ENCODE assay signal across 1 cellular context in the genomic region with DNA sequence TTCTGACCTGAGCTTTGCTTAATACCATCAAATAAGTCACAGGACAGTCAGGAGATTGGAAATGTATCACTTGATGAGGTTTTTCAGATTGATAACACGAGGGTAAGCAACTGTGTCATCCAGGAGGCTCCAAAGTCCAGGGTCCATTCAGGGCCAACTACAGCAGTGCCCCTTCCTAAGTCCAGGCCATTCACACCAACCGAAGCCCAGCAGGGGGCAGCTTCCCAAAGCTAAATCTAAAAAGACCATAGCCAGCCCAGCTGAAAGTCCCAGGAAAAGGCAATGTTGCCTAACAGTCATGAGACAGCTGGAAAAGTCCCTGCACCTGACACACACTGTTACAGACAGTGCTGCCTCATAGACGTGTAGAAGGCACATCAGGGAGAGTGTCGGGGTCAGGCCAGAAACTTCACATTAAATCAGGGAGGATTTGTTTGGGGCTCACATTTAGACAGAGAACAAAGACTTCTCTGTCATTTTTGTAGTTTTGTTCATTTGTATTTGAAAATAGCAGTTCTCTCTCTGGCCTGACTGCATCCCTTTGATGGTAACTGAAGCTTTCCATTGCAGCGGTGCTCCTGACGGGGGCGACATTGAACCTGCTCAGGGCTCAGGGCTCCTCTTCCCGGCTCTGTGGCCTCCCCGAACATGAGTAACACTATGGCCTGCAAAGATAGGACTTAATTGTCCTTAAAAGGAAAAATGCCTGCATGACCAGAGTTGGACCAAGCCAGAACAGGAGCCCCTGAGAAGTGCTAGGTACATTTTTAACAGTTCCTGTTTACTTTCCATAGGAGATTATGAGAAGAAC.
TF ChIP-seq lines count a peak whose summit lies in the region.

No MANE protein-coding gene starts in this region.

TF ChIP-seq in HCT116, 20 proteins besides CTCF, POLR2A, EP300 and RAD21 (continued from another document):
- TF ChIP-seq ELF1 (IDR thresholded peaks at IDR 0.05; ENCODE audit: borderline replicate concordance, low read depth): no peak
- TF ChIP-seq, protein P1, sequence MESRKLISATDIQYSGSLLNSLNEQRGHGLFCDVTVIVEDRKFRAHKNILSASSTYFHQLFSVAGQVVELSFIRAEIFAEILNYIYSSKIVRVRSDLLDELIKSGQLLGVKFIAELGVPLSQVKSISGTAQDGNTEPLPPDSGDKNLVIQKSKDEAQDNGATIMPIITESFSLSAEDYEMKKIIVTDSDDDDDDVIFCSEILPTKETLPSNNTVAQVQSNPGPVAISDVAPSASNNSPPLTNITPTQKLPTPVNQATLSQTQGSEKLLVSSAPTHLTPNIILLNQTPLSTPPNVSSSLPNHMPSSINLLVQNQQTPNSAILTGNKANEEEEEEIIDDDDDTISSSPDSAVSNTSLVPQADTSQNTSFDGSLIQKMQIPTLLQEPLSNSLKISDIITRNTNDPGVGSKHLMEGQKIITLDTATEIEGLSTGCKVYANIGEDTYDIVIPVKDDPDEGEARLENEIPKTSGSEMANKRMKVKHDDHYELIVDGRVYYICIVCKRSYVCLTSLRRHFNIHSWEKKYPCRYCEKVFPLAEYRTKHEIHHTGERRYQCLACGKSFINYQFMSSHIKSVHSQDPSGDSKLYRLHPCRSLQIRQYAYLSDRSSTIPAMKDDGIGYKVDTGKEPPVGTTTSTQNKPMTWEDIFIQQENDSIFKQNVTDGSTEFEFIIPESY (IDR thresholded peaks at IDR 0.05; ENCODE audit: extremely low read depth, insufficient replicate concordance, low read length): no peak
- TF ChIP-seq JUND (IDR thresholded peaks at IDR 0.05): no peak
